In the genomic region with DNA sequence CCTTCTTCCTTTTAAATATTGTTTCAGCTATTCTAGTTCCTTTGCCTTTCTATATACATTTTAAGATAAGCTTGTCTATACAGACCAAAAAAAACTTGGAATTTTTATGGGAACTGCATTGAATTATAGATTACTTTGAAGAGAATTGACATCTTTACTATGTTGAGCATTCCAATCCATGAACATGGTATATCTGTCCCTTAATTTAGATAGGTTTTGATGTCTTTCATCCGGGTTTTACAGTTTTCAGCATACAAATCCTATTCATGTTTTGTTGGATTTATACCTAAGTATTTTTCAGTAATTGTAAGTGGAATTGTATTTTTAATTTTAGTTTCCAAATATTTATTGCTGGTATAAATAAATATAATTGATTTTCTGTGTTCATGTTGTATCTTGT, we compare ENCODE assay signal across 8 cellular contexts.
"Had no signal": no experiment of that assay in that cellular context is flagged by ENCODE, and none has a peak within 500 bp of the region (broad histone marks: within the 10 kb centered on the region; RNA-seq: fewer than 3 reads in every experiment).

No MANE protein-coding gene starts in this region.

- FAIRE-seq: G401.6, GM12878, GM12891, GM12892, GM18507, GM19239 had no signal

- DNase-seq: GDM1, GF-D8 had no signal

- H3K4me3 ChIP-seq: GM12878 had no signal
